In the genomic region with DNA sequence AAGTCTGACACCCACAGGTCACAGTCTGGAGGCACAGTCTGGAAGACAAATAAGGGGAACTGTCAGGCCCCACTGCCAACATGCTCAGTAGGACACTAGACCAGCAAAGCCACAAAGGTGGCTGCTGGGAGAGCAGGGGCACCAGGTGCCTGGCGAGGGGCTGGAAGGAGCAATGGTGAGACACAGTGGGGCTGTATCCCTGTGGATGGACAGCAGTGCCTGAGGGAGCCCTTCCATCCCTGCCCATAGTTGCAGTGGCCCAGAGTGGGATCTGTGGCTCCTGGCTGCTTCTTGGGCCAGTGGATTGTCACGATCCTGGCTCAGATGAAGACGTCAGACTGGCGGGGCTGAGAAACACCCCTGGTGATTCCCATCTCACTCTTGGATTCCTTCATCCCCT, we compare ENCODE assay signal across 28 cellular contexts.
DNase-seq lines count a peak whose midpoint lies in the region; ATAC-seq, FAIRE-seq and TF ChIP-seq lines count a peak whose summit lies in the region.
"Had no signal": no experiment of that assay in that cellular context is flagged by ENCODE, and none has a peak within 500 bp of the region (broad histone marks: within the 10 kb centered on the region; RNA-seq: fewer than 3 reads in every experiment).

No MANE protein-coding gene starts in this region.

- FAIRE-seq in GM12878 (lab: Jason Lieb, UNC) (no peak), H1 (lab: Jason Lieb, UNC) (no peak)
- FAIRE-seq: GM12891, GM19239, HTR-8/SVneo, K562 had no signal

- RAD21 ChIA-PET in GM12878 (lab: Charles Lee; ENCODE audit: unreplicated experiment): no interaction called here

- H3K9me3 ChIP-seq in GM12878 (replicated peaks; ENCODE audit: control insufficient read depth, insufficient read depth, low read length): no peaks in the 10 kb centered on the region
- no peaks in the 10 kb centered on the region for H3K9me3 ChIP-seq in H1 (ENCODE audit: insufficient read depth in 2 of 2, low read depth in 1 of 2, low read length in 1 of 2)
- H3K9me3 ChIP-seq in spleen: no peaks in the 10 kb centered on the region
- H3K9me3 ChIP-seq in OCI-LY7 (ENCODE audit: low read length): no peaks in the 10 kb centered on the region
- no peaks in the 10 kb centered on the region for H3K9me3 ChIP-seq in esophagus squamous epithelium
- H3K9me3 ChIP-seq: Caco-2, HAP-1 had no signal

- peak in 1 of 3 experiments; percentile 18; a peak in 2 of 6 replicates for TF ChIP-seq CTCF in GM12878 (IDR thresholded peaks at IDR 0.05 in 2 of 3, conservative IDR thresholded peaks at IDR 0.05 in 1 of 3; ENCODE audit: control insufficient read depth in 2 of 3, extremely low read depth in 1 of 3, insufficient read depth in 1 of 3, low read depth in 3 of 3, low read length in 3 of 3)
- TF ChIP-seq CTCF in H1 (IDR thresholded peaks at IDR 0.05; ENCODE audit: control extremely low read depth in 1 of 3, insufficient read depth in 1 of 3, low read depth in 1 of 3, low read length in 3 of 3): no peak
- TF ChIP-seq CTCF in spleen (IDR thresholded peaks at IDR 0.05 in 8 of 11, conservative IDR thresholded peaks at IDR 0.05 in 3 of 11): no peak
- no peak for TF ChIP-seq CTCF in OCI-LY7 (conservative IDR thresholded peaks at IDR 0.05; ENCODE audit: low read length)
- no peak for TF ChIP-seq CTCF in esophagus squamous epithelium (IDR thresholded peaks at IDR 0.05)

- H3K4me3 ChIP-seq in GM12878: no peak overlapping the region
- no peak overlapping the region for H3K4me3 ChIP-seq in H1 (ENCODE audit: extremely low read depth in 1 of 4, insufficient read depth in 2 of 4, low read depth in 3 of 4, low read length in 4 of 4)
- H3K4me3 ChIP-seq in spleen: no peak overlapping the region
- H3K4me3 ChIP-seq in OCI-LY7 (ENCODE audit: low read depth, low read length, poor library complexity, severe bottlenecking): no peak overlapping the region
- H3K4me3 ChIP-seq in esophagus squamous epithelium: no peak overlapping the region
- H3K4me3 ChIP-seq: GM23338, HAP-1, K562 had no signal

- H2BK20ac ChIP-seq in H1 (ENCODE audit: low read length): no peak overlapping the region

- H2AFZ ChIP-seq in GM12878 (ENCODE audit: control insufficient read depth, low read depth, low read length) (no peak overlapping the region), H1 (ENCODE audit: low read length) (no peak overlapping the region), OCI-LY7 (ENCODE audit: low read length) (no peak overlapping the region)
- H2AFZ ChIP-seq: GM23338 had no signal

- H2BK5ac ChIP-seq in H1 (ENCODE audit: low read depth, low read length): no peak overlapping the region

- H3K56ac ChIP-seq in H1 (replicated peaks; ENCODE audit: insufficient read length, low read depth, low read length): no peak overlapping the region

- no peak overlapping the region for H2BK120ac ChIP-seq in H1 (replicated peaks; ENCODE audit: low read depth, low read length)

- DNase-seq in GM12878 (ENCODE audit: low read depth, low spot score) (no peak), H1 (ENCODE audit: low read depth in 1 of 2, low spot score in 2 of 2) (no peak), spleen (peak; percentile 59), OCI-LY7 (ENCODE audit: low spot score) (no peak), esophagus squamous epithelium (lab: John Stamatoyannopoulos, UW) (no peak)
- DNase-seq: Caco-2; CD8-positive, alpha-beta T cell; EL; GDM1; HFFc6; Kasumi-1; NCI-H1105; NCI-H146; NCI-H1930; NCI-H446 treated with DMSO at 0.1 percent for 48 hours; NCI-H526 treated with DMSO at 0.1 percent for 48 hours; SHP77 had no signal

- SMC1A ChIA-PET in GM12878 (lab: Charles Lee; ENCODE audit: uncharacterized antibody, unreplicated experiment): interaction anchor here (0.6 to 1.1 kb wide), 4 partner anchors 22 to 394 kb away, joined by 3 to 6 read pairs (median 4); no protein-coding TSS in a partner anchor

- intact Hi-C loops in GM12878 (cut with micrococcal nuclease; ENCODE audit: unreplicated experiment) (no loop called here), spleen (cut with DNase I; ENCODE audit: low total_unique reads) (no loop called here), OCI-LY7 (cut with micrococcal nuclease; ENCODE audit: unreplicated experiment) (no loop called here), esophagus squamous epithelium (cut with DNase I) (no loop called here)

- H3K27me3 ChIP-seq in GM12878 (replicated peaks in 1 of 2; ENCODE audit: control insufficient read depth in 2 of 2, insufficient read depth in 2 of 2, low read length in 1 of 2) (peaks cover 3 to 4% of the 10 kb centered on the region in 2 experiments; a peak in 2 of 4 replicates), H1 (replicated peaks in 1 of 4; ENCODE audit: control insufficient read depth in 3 of 4, extremely low read depth in 1 of 4, insufficient read depth in 3 of 4, low read length in 3 of 4) (no peaks in the 10 kb centered on the region; a peak in 1 of 7 replicates), spleen (replicated peaks in 1 of 7) (peaks cover 0 to 16% (median 0%) of the 10 kb centered on the region in 7 donors), esophagus squamous epithelium (peaks cover 0 to 56% (median 0%) of the 10 kb centered on the region in 4 donors)

- H4K20me1 ChIP-seq in GM12878 (ENCODE audit: control insufficient read depth, insufficient read depth): no peaks in the 10 kb centered on the region
- no peaks in the 10 kb centered on the region for H4K20me1 ChIP-seq in H1 (replicated peaks in 1 of 2; ENCODE audit: control insufficient read depth in 1 of 2, insufficient read depth in 2 of 2, low read length in 2 of 2)
- H4K20me1 ChIP-seq in OCI-LY7 (ENCODE audit: insufficient read depth, low read length): no peaks in the 10 kb centered on the region

- no peaks in the 10 kb centered on the region for H3K9me2 ChIP-seq in OCI-LY7 (ENCODE audit: insufficient read depth, low read length)

- H2AK5ac ChIP-seq in H1 (ENCODE audit: low read depth, low read length): no peak overlapping the region

- no peak overlapping the region for H3K9ac ChIP-seq in GM12878 (ENCODE audit: control insufficient read depth, insufficient read depth, low read length)
- no peak overlapping the region for H3K9ac ChIP-seq in H1 (replicated peaks in 1 of 4; ENCODE audit: extremely low read depth in 1 of 4, low read depth in 3 of 4, low read length in 3 of 4)

- no peak overlapping the region for H2BK12ac ChIP-seq in H1 (ENCODE audit: low read depth, low read length)

- H3K4me2 ChIP-seq in GM12878 (ENCODE audit: control insufficient read depth, insufficient read depth) (no peak overlapping the region), H1 (ENCODE audit: insufficient read depth in 1 of 2, low read depth in 2 of 2, low read length in 2 of 2) (no peak overlapping the region), OCI-LY7 (ENCODE audit: low read length) (no peak overlapping the region)
- H3K4me2 ChIP-seq: GM23338 had no signal

- BruUV-seq in GM12878 (replicated peaks; lab: Mats Ljungman, UMichigan) (no TSS peak), OCI-LY7 (replicated peaks; lab: Mats Ljungman, UMichigan) (no TSS peak)

- H3K18ac ChIP-seq in H1 (ENCODE audit: extremely low read depth, low read length): no peak overlapping the region

- POLR2A ChIA-PET in GM12878 (lab: Charles Lee) (no interaction called here), H1 (lab: Charles Lee; ENCODE audit: partially characterized antibody) (no interaction called here), OCI-LY7 (lab: Charles Lee) (no interaction called here)

- no peaks in the 10 kb centered on the region for H3K4me1 ChIP-seq in GM12878 (ENCODE audit: control insufficient read depth, insufficient read depth, low read length)
- peaks cover 0 to 9% (median 2%) of the 10 kb centered on the region in 4 experiments; a peak in 4 of 7 replicates for H3K4me1 ChIP-seq in H1 (replicated peaks in 1 of 4; ENCODE audit: control insufficient read depth in 3 of 4, insufficient read depth in 4 of 4, low read length in 3 of 4)
- no peaks in the 10 kb centered on the region for H3K4me1 ChIP-seq in spleen
- no peaks in the 10 kb centered on the region for H3K4me1 ChIP-seq in OCI-LY7 (ENCODE audit: insufficient read depth, low read length, poor library complexity, severe bottlenecking)
- H3K4me1 ChIP-seq in esophagus squamous epithelium: no peaks in the 10 kb centered on the region
- H3K4me1 ChIP-seq: HAP-1 had no signal

- H3K79me2 ChIP-seq in GM12878 (ENCODE audit: control insufficient read depth, insufficient read depth, low read length) (no peaks in the 10 kb centered on the region), H1 (ENCODE audit: control insufficient read depth in 1 of 2, insufficient read depth in 2 of 2, low read length in 2 of 2) (no peaks in the 10 kb centered on the region), OCI-LY7 (ENCODE audit: insufficient read depth, low read depth, low read length) (no peaks in the 10 kb centered on the region)

- H3K14ac ChIP-seq in H1 (ENCODE audit: insufficient read length): no peak overlapping the region

- TF ChIP-seq EP300 in GM12878 (IDR thresholded peaks at IDR 0.05; ENCODE audit: borderline replicate concordance in 1 of 2, control insufficient read depth in 1 of 2, low read depth in 2 of 2, low read length in 2 of 2) (no peak), H1 (IDR thresholded peaks at IDR 0.05; ENCODE audit: borderline replicate concordance in 1 of 2, low read depth in 2 of 2, low read length in 2 of 2) (no peak)

- TF ChIP-seq POLR2A in GM12878 (IDR thresholded peaks at IDR 0.05; ENCODE audit: low read depth, low read length): no peak
- no peak for TF ChIP-seq POLR2A in H1 (IDR thresholded peaks at IDR 0.05; ENCODE audit: control extremely low read depth in 1 of 2, low read depth in 2 of 2, low read length in 2 of 2)
- TF ChIP-seq POLR2A in spleen (IDR thresholded peaks at IDR 0.05): no peak
- no peak for TF ChIP-seq POLR2A in esophagus squamous epithelium (IDR thresholded peaks at IDR 0.05)

- in situ Hi-C loops in GM12878 (cut with MboI): no loop called here

- 0 out of 2 replicates have a peak, but pooled peaks have one; percentile 19 for TF ChIP-seq RAD21 in GM12878 (IDR thresholded peaks at IDR 0.05; ENCODE audit: insufficient read depth, low read depth, low read length)
- TF ChIP-seq RAD21 in H1 (IDR thresholded peaks at IDR 0.05 in 1 of 2, conservative IDR thresholded peaks at IDR 0.05 in 1 of 2; ENCODE audit: low read depth in 2 of 2, low read length in 2 of 2): no peak

- H3K27ac ChIP-seq in GM12878 (ENCODE audit: control insufficient read depth, insufficient read depth) (no peak overlapping the region), H1 (ENCODE audit: low read depth, low read length) (no peak overlapping the region), spleen (no peak overlapping the region), OCI-LY7 (ENCODE audit: low read depth, low read length, poor library complexity, severe bottlenecking) (no peak overlapping the region), esophagus squamous epithelium (no peak overlapping the region)
- H3K27ac ChIP-seq: C4-2B, RWPE1 had no signal

- no peak overlapping the region for H4K5ac ChIP-seq in H1 (ENCODE audit: insufficient read length, low read depth, low read length)

- no peaks in the 10 kb centered on the region for H3K79me1 ChIP-seq in H1 (ENCODE audit: low read depth, low read length)

- ATAC-seq in GM12878 (no peak), GM19463 (IDR thresholded peaks at IDR 0.05; ENCODE audit: unreplicated experiment) (no peak), GM18867 (IDR thresholded peaks at IDR 0.05; ENCODE audit: unreplicated experiment) (no peak)
- ATAC-seq: CD8-positive, alpha-beta T cell; GM23338; K562; Panc1 had no signal

- H4K8ac ChIP-seq in H1 (ENCODE audit: extremely low read depth, insufficient read depth, low read length): no peak overlapping the region

- peak overlapping the region; percentile 29; the same call in 1 of the 2 replicates for H2BK15ac ChIP-seq in H1 (ENCODE audit: low read length)

- no peak overlapping the region for H3K23ac ChIP-seq in H1 (ENCODE audit: insufficient read length)

- CTCF ChIA-PET in GM12878 (lab: Yijun Ruan, JAX) (interaction anchor here (3.3 kb wide), 1 partner anchor 217 kb away, joined by 22 read pairs; no protein-coding TSS in a partner anchor), H1 (lab: Charles Lee; ENCODE audit: partially characterized antibody) (interaction anchor here (1.5 kb wide), 1 partner anchor 198 kb away, joined by 3 read pairs; no protein-coding TSS in a partner anchor), OCI-LY7 (lab: Charles Lee; ENCODE audit: unreplicated experiment) (no interaction called here)

- WGBS in GM12878 (ENCODE audit: insufficient coverage, insufficient replicate concordance, low lambda C conversion rate, missing lambda C conversion rate): 11% methylated on average over 4 of the region's 4 CpGs
- 86% methylated on average over 4 of the region's 4 CpGs; no CpG with 5 or more reads in 1 of the 2 experiments for WGBS in H1 (ENCODE audit: extremely low coverage in 1 of 2, insufficient coverage in 1 of 2, insufficient read length in 1 of 2, insufficient replicate concordance in 2 of 2, low coverage in 1 of 2, low lambda C conversion rate in 2 of 2, missing lambda C conversion rate in 1 of 2), 2 experiments
- WGBS in spleen, 5 donors: 88 to 94% (median 93%) methylated on average over 4 of the region's 4 CpGs
- 65 to 72% methylated on average over 2 to 3 of the region's 4 CpGs for WGBS in esophagus squamous epithelium, 2 donors

- H4K91ac ChIP-seq in H1 (replicated peaks; ENCODE audit: insufficient read length, low read length): no peak overlapping the region

- peaks cover 2% of the 10 kb centered on the region; the same call in 1 of the 2 replicates for H3K23me2 ChIP-seq in H1 (ENCODE audit: low read depth, low read length)

- H3K4ac ChIP-seq in H1 (replicated peaks; ENCODE audit: insufficient read length, low read depth, low read length): no peak overlapping the region

- H3K36me3 ChIP-seq in GM12878 (ENCODE audit: control insufficient read depth in 2 of 2, insufficient read depth in 2 of 2, low read length in 1 of 2) (no peaks in the 10 kb centered on the region), H1 (ENCODE audit: control insufficient read depth in 2 of 4, insufficient read depth in 4 of 4, low read length in 3 of 4) (no peaks in the 10 kb centered on the region), spleen (no peaks in the 10 kb centered on the region), OCI-LY7 (ENCODE audit: insufficient read depth, low read length) (no peaks in the 10 kb centered on the region), esophagus squamous epithelium (no peaks in the 10 kb centered on the region)
- H3K36me3 ChIP-seq: HAP-1 had no signal
